In the genomic region with DNA sequence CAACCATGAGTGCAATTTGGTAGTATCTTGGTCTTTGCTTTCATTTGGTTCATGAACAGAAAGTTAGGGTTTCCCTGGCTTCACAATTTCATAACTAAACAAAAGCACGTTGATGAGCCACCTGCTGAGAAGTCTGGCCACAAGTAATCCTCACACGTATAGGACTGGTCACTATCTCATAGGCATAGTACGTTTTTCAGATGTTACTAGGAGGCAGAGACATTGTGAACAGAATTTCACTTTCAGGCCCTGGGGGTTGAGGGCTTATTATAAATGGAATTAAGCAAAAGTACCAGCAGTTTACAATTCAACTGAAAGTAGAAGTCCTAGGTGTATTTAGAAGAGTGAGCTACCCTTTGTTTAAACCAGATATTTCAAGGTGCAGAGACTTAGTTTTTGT, we compare ENCODE assay signal across 1 cellular context.
TF ChIP-seq lines count a peak whose summit lies in the region.

No MANE protein-coding gene starts in this region.

TF ChIP-seq in GM12878, 131 proteins besides CTCF, POLR2A, EP300 and RAD21 (continued from another document):
- TF ChIP-seq, protein P1, sequence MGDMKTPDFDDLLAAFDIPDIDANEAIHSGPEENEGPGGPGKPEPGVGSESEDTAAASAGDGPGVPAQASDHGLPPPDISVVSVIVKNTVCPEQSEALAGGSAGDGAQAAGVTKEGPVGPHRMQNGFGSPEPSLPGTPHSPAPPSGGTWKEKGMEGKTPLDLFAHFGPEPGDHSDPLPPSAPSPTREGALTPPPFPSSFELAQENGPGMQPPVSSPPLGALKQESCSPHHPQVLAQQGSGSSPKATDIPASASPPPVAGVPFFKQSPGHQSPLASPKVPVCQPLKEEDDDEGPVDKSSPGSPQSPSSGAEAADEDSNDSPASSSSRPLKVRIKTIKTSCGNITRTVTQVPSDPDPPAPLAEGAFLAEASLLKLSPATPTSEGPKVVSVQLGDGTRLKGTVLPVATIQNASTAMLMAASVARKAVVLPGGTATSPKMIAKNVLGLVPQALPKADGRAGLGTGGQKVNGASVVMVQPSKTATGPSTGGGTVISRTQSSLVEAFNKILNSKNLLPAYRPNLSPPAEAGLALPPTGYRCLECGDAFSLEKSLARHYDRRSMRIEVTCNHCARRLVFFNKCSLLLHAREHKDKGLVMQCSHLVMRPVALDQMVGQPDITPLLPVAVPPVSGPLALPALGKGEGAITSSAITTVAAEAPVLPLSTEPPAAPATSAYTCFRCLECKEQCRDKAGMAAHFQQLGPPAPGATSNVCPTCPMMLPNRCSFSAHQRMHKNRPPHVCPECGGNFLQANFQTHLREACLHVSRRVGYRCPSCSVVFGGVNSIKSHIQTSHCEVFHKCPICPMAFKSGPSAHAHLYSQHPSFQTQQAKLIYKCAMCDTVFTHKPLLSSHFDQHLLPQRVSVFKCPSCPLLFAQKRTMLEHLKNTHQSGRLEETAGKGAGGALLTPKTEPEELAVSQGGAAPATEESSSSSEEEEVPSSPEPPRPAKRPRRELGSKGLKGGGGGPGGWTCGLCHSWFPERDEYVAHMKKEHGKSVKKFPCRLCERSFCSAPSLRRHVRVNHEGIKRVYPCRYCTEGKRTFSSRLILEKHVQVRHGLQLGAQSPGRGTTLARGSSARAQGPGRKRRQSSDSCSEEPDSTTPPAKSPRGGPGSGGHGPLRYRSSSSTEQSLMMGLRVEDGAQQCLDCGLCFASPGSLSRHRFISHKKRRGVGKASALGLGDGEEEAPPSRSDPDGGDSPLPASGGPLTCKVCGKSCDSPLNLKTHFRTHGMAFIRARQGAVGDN (IDR thresholded peaks at IDR 0.05): no peak
- TF ChIP-seq ZNF384 (IDR thresholded peaks at IDR 0.05; ENCODE audit: borderline replicate concordance, low read depth, low read length): no peak
- no peak for TF ChIP-seq STAT1 (conservative IDR thresholded peaks at IDR 0.05)
